Comparison of ENCODE assay signal across 1 cellular context in genomic region chr10:124906551-124907001, GRCh38.
A peak's percentile ranks its signal among the peaks of the same experiment; 100 is the strongest.
TF ChIP-seq lines count a peak whose summit lies in the region.

No MANE protein-coding gene starts in this region.

TF ChIP-seq in HepG2, 621 proteins besides CTCF, POLR2A, EP300 and RAD21:
- no peak for TF ChIP-seq ZNF30 (CRISPR knock-in tag; IDR thresholded peaks at IDR 0.05)
- TF ChIP-seq ATF7 (IDR thresholded peaks at IDR 0.05), result peak; percentile 84
- TF ChIP-seq ATF7 (CRISPR knock-in tag; IDR thresholded peaks at IDR 0.05), result no peak
- peak; percentile 34; the same call in 1 of the 2 replicates for TF ChIP-seq CREB1 (IDR thresholded peaks at IDR 0.05)
- TF ChIP-seq CREB1 (CRISPR knock-in tag; IDR thresholded peaks at IDR 0.05), result no peak
